Comparison of ENCODE assay signal across 1 cellular context in genomic region chr15:63083541-63083940, GRCh38.
TF ChIP-seq lines count a peak whose summit lies in the region.

No MANE protein-coding gene starts in this region.

TF ChIP-seq in HepG2, 621 proteins besides CTCF, POLR2A, EP300 and RAD21:
- no peak for TF ChIP-seq PHF8 (CRISPR knock-in tag; IDR thresholded peaks at IDR 0.05)
- 0 out of 2 replicates have a peak, but pooled peaks have one; percentile 7 for TF ChIP-seq ZNF687 (CRISPR knock-in tag; IDR thresholded peaks at IDR 0.05)
